ENCODE assay signal across 8 cellular contexts in genomic region chr17:18087610-18088491, GRCh38. TPM values are rescaled to one million over a fixed set of nuclear protein-coding genes. Genes with fewer than 3 reads are reported as not detected.
DNase-seq lines count a peak whose midpoint lies in the region; ATAC-seq and TF ChIP-seq lines count a peak whose summit lies in the region.

A gene with protein sequence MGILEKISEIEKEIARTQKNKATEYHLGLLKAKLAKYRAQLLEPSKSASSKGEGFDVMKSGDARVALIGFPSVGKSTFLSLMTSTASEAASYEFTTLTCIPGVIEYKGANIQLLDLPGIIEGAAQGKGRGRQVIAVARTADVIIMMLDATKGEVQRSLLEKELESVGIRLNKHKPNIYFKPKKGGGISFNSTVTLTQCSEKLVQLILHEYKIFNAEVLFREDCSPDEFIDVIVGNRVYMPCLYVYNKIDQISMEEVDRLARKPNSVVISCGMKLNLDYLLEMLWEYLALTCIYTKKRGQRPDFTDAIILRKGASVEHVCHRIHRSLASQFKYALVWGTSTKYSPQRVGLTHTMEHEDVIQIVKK (plus strand): TSS chr17:18087948. CDS start chr17:18088024, 76 bp downstream.

- DNase-seq in Caco-2 (peak; percentile 95 to 98), OCI-LY7 (ENCODE audit: low spot score) (peak; percentile 91), activated T-cell treated with anti-CD3 and anti-CD28 coated beads for 1 hour (ENCODE audit: low read depth) (peak; percentile 80), epidermal melanocyte (ENCODE audit: insufficient read length, low spot score) (peak; percentile 90), middle frontal gyrus (ENCODE audit: extremely low spot score, low spot score) (peak; percentile 84)
- peak; percentile 75 to 81 for DNase-seq in stimulated activated CD8-positive, alpha-beta memory T cell treated with anti-CD3 and anti-CD28 coated beads, Interleukin-2, amount 100 ng/mL, for 1 hour (ENCODE audit: low read depth in 2 of 2)

- H4K20me1 ChIP-seq in OCI-LY7 (ENCODE audit: insufficient read depth, low read length) = no peaks in the 10 kb centered on the region

- H2AFZ ChIP-seq in OCI-LY7 (ENCODE audit: low read length) = peak within 1 kb of the TSS; percentile 100

- CTCF ChIA-PET in Caco-2 (lab: Charles Lee) = no interaction called here
- CTCF ChIA-PET in OCI-LY7 (lab: Charles Lee; ENCODE audit: unreplicated experiment) = no interaction called here

- H3K36me3 ChIP-seq in Caco-2 (ENCODE audit: control insufficient read depth, insufficient read depth, low read length) = no peaks in the 10 kb centered on the region
- peaks cover 15% of the 10 kb centered on the region for H3K36me3 ChIP-seq in HUES6 (ENCODE audit: control insufficient read depth, insufficient read depth, low read length)
- H3K36me3 ChIP-seq in OCI-LY7 (ENCODE audit: insufficient read depth, low read length) = peaks cover 18% of the 10 kb centered on the region; the same call in 1 of the 2 replicates

- H3K9me3 ChIP-seq in Caco-2 (no peaks in the 10 kb centered on the region), HUES6 (ENCODE audit: control insufficient read depth, insufficient read depth, low read depth, low read length) (no peaks in the 10 kb centered on the region), OCI-LY7 (ENCODE audit: low read length) (no peaks in the 10 kb centered on the region)

- H3K9me2 ChIP-seq in OCI-LY7 (ENCODE audit: insufficient read depth, low read length) = no peaks in the 10 kb centered on the region

- H3K4me1 ChIP-seq in Caco-2 = peaks cover 9% of the 10 kb centered on the region
- H3K4me1 ChIP-seq in HUES6 (ENCODE audit: control insufficient read depth, insufficient read depth, low read length) = peaks cover 6% of the 10 kb centered on the region; the same call in 1 of the 2 replicates
- peaks cover 13% of the 10 kb centered on the region for H3K4me1 ChIP-seq in OCI-LY7 (ENCODE audit: insufficient read depth, low read length, poor library complexity, severe bottlenecking)

- H3K4me3 ChIP-seq in Caco-2 (ENCODE audit: low read depth, low read length) (peak within 1 kb of the TSS; percentile 79), HUES6 (ENCODE audit: low read depth, low read length) (peak within 1 kb of the TSS; percentile 87), OCI-LY7 (ENCODE audit: low read depth, low read length, poor library complexity, severe bottlenecking) (peak within 1 kb of the TSS; percentile 88)

- H3K9me3 Mint-ChIP-seq in Caco-2 (ENCODE audit: unreplicated experiment) = no peaks in the 10 kb centered on the region

- BruUV-seq in Caco-2 (replicated peaks; lab: Mats Ljungman, UMichigan) (TSS peak; percentile 60), OCI-LY7 (replicated peaks; lab: Mats Ljungman, UMichigan) (TSS peak; percentile 65)

- peak within 1 kb of the TSS; percentile 97 for H3K27ac Mint-ChIP-seq in Caco-2 (ENCODE audit: unreplicated experiment)

- peak within 1 kb of the TSS; percentile 97 for H3K4me3 Mint-ChIP-seq in Caco-2 (ENCODE audit: unreplicated experiment)

- peak in 1 of 2 experiments; percentile 31 for TF ChIP-seq CTCF in Caco-2 (IDR thresholded peaks at IDR 0.05; ENCODE audit: insufficient read depth in 1 of 2, low read depth in 1 of 2, low read length in 1 of 2, severe bottlenecking in 1 of 2, unreplicated experiment in 1 of 2)
- no peak for TF ChIP-seq CTCF in OCI-LY7 (conservative IDR thresholded peaks at IDR 0.05; ENCODE audit: low read length)

- H3K27me3 ChIP-seq in Caco-2 (replicated peaks; ENCODE audit: control insufficient read depth, insufficient read depth, low read length) = no peaks in the 10 kb centered on the region
- no peaks in the 10 kb centered on the region for H3K27me3 ChIP-seq in HUES6 (ENCODE audit: control insufficient read depth, insufficient read depth, low read length)

- peaks cover 21% of the 10 kb centered on the region for H3K4me1 Mint-ChIP-seq in Caco-2 (ENCODE audit: low read depth, unreplicated experiment)

- H3K9ac ChIP-seq in HUES6 (ENCODE audit: low read length) = peak within 1 kb of the TSS; percentile 86

- H3K4me2 ChIP-seq in OCI-LY7 (ENCODE audit: low read length) = peak within 1 kb of the TSS; percentile 93

- peak within 1 kb of the TSS; percentile 75 for H3K27ac ChIP-seq in HUES6 (ENCODE audit: low read depth, low read length)
- peak within 1 kb of the TSS; percentile 26 for H3K27ac ChIP-seq in OCI-LY7 (ENCODE audit: low read depth, low read length, poor library complexity, severe bottlenecking)

- H3K36me3 Mint-ChIP-seq in Caco-2 (ENCODE audit: insufficient read depth, unreplicated experiment) = peaks cover 31% of the 10 kb centered on the region

- peak; percentile 85 for ATAC-seq in GM21390 (IDR thresholded peaks at IDR 0.05; ENCODE audit: unreplicated experiment)

- H3K27me3 Mint-ChIP-seq in Caco-2 (ENCODE audit: insufficient read depth, unreplicated experiment) = no peaks in the 10 kb centered on the region

- H3K79me2 ChIP-seq in OCI-LY7 (ENCODE audit: insufficient read depth, low read depth, low read length) = peaks cover 23% of the 10 kb centered on the region

- intact Hi-C loops in Caco-2 (cut with micrococcal nuclease; ENCODE audit: unreplicated experiment) = no loop called here
- intact Hi-C loops in OCI-LY7 (cut with micrococcal nuclease; ENCODE audit: unreplicated experiment) = no loop called here

- POLR2A ChIA-PET in Caco-2 (lab: Charles Lee) = interaction anchor here (0.5 kb wide), 1 partner anchor 363 kb away, joined by 10 read pairs; no protein-coding TSS in a partner anchor
- POLR2A ChIA-PET in OCI-LY7 (lab: Charles Lee) = interaction anchor here (0.9 kb wide), 1 partner anchor 18 kb away, joined by 4 read pairs; no protein-coding TSS in a partner anchor

RNA-seq across cellular contexts. Expression of the gene that starts here (rescaled TPM):
- total RNA-seq in Caco-2 (2022) = 47.9 and 54.8 TPM in 2 replicates
- 46.4 and 62.6 TPM in 2 replicates for total RNA-seq in OCI-LY7 (2014; rRNA removed; shearing (Covaris generic))
- 54.3 and 60.4 TPM in 2 replicates for total RNA-seq in OCI-LY7 (2022)

Comparison
In these comparisons a context has a peak if more than half of its experiments do, and no peak if none do; other contexts are left out.
1. Peak in every context shown above with its lines: DNase-seq, ATAC-seq, H3K4me3 ChIP-seq and H3K27ac ChIP-seq.